Comparison of ENCODE assay signal across 1 cellular context in genomic region chr7:22695476-22696132, GRCh38.
TF ChIP-seq lines count a peak whose summit lies in the region.

No MANE protein-coding gene starts in this region.

TF ChIP-seq in K562, 482 proteins besides CTCF, POLR2A, EP300 and RAD21 (continued from another document):
- no peak for TF ChIP-seq PRDM10 (IDR thresholded peaks at IDR 0.05; ENCODE audit: partially characterized antibody)
- no peak for TF ChIP-seq CEBPG (CRISPR knock-in tag; IDR thresholded peaks at IDR 0.05)
- 0 out of 4 replicates have a peak, but pooled peaks of 1 of the 2 experiments have one; percentile 23 for TF ChIP-seq CEBPG (tag; conservative IDR thresholded peaks at IDR 0.05 in 1 of 2, IDR thresholded peaks at IDR 0.05 in 1 of 2)
- TF ChIP-seq FOXK2 (conservative IDR thresholded peaks at IDR 0.05 in 1 of 2, IDR thresholded peaks at IDR 0.05 in 1 of 2; ENCODE audit: low read depth in 2 of 2): no peak
- no peak for TF ChIP-seq ZFX (CRISPR knock-in tag; IDR thresholded peaks at IDR 0.05)
- no peak for TF ChIP-seq CHD4 (IDR thresholded peaks at IDR 0.05; ENCODE audit: insufficient read depth, insufficient replicate concordance, low read depth, low read length, poor library complexity, severe bottlenecking)
- TF ChIP-seq CTBP1 (IDR thresholded peaks at IDR 0.05; ENCODE audit: borderline replicate concordance): no peak
- no peak for TF ChIP-seq OTX1 (CRISPR knock-in tag; IDR thresholded peaks at IDR 0.05)
- 0 out of 2 replicates have a peak, but pooled peaks have one; percentile 10 for TF ChIP-seq NBN (IDR thresholded peaks at IDR 0.05; ENCODE audit: low read depth)
- TF ChIP-seq ZNF444 (CRISPR knock-in tag; IDR thresholded peaks at IDR 0.05): 0 out of 2 replicates have a peak, but pooled peaks have one; percentile 35
- no peak for TF ChIP-seq DDX20 (tag; IDR thresholded peaks at IDR 0.05; ENCODE audit: low read depth)
- no peak for TF ChIP-seq FOXP1 (CRISPR knock-in tag; IDR thresholded peaks at IDR 0.05)
- no peak for TF ChIP-seq ZEB2 (IDR thresholded peaks at IDR 0.05)
- no peak for TF ChIP-seq ELF1 (tag; IDR thresholded peaks at IDR 0.05)
- TF ChIP-seq PTBP1 (IDR thresholded peaks at IDR 0.05; ENCODE audit: low read depth, low read length): no peak
- TF ChIP-seq, protein P1, sequence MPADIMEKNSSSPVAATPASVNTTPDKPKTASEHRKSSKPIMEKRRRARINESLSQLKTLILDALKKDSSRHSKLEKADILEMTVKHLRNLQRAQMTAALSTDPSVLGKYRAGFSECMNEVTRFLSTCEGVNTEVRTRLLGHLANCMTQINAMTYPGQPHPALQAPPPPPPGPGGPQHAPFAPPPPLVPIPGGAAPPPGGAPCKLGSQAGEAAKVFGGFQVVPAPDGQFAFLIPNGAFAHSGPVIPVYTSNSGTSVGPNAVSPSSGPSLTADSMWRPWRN (IDR thresholded peaks at IDR 0.05; ENCODE audit: low read depth): no peak
